Comparison of ENCODE assay signal across 14 cellular contexts in genomic region chr1:183106166-183106565, GRCh38.
"Had no signal": no experiment of that assay in that cellular context is flagged by ENCODE, and none has a peak within 500 bp of the region (broad histone marks: within the 10 kb centered on the region; RNA-seq: fewer than 3 reads in every experiment).

No MANE protein-coding gene starts in this region.

- H3K4me1 Mint-ChIP-seq: activated CD4-positive, alpha-beta T cell treated with anti-CD3 and anti-CD28 coated beads, Interleukin-2, amount 10 ng/mL, durations not matched to agents 7 days and 5 days; activated naive CD4-positive, alpha-beta T cell treated with anti-CD3 and anti-CD28 coated beads, Interleukin-2, amount 10 ng/mL, durations not matched to agents 7 days and 5 days; immature natural killer cell had no signal

- H3K36me3 Mint-ChIP-seq: activated naive CD4-positive, alpha-beta T cell treated with anti-CD3 and anti-CD28 coated beads, Interleukin-2, amount 10 ng/mL, durations not matched to agents 7 days and 5 days; immature natural killer cell had no signal

- H3K4me3 ChIP-seq: lung, testis had no signal

- H3K9me3 Mint-ChIP-seq: activated CD4-positive, alpha-beta T cell treated with anti-CD3 and anti-CD28 coated beads, Interleukin-2, amount 10 ng/mL, durations not matched to agents 7 days and 5 days; activated naive CD4-positive, alpha-beta T cell treated with anti-CD3 and anti-CD28 coated beads, Interleukin-2, amount 10 ng/mL, durations not matched to agents 7 days and 5 days; activated T-helper 2 cell treated with anti-CD3 and anti-CD28 coated beads, Interferon-gamma antibody, Interleukin-2, Interleukin-4, amounts not matched to agents 10 μg/mL and 5 μg/mL and 100 μg/mL, durations not matched to agents 14 hours and 24 hours and 36 hours; immature natural killer cell; naive thymus-derived CD8-positive, alpha-beta T cell had no signal

- H3K27me3 ChIP-seq: testis had no signal

- ATAC-seq: naive thymus-derived CD8-positive, alpha-beta T cell; sciatic nerve; stimulated activated naive CD8-positive, alpha-beta T cell treated with anti-CD3 and anti-CD28 coated beads, Interleukin-15, Interleukin-2, amounts not matched to agents 100 U/mL and 50 U/mL, for 24 hours had no signal

- DNase-seq: activated CD4-positive, alpha-beta T cell treated with anti-CD3 and anti-CD28 coated beads, Interleukin-2, amount 10 ng/mL, durations not matched to agents 7 days and 5 days; activated CD4-positive, CD25-positive, alpha-beta regulatory T cell; activated naive CD4-positive, alpha-beta T cell treated with anti-CD3 and anti-CD28 coated beads, Interleukin-2, amount 10 ng/mL, durations not matched to agents 7 days and 5 days; activated T-cell treated with anti-CD3 and anti-CD28 coated beads for 4 hours; amniotic stem cell; immature natural killer cell; naive thymus-derived CD8-positive, alpha-beta T cell; stimulated activated CD4-positive, alpha-beta T cell treated with anti-CD3 and anti-CD28 coated beads, Interleukin-4, amount 100 ng/mL, for 1 hour; stimulated activated CD8-positive, alpha-beta memory T cell treated with anti-CD3 and anti-CD28 coated beads, Interleukin-4, amount 100 ng/mL, for 48 hours; stimulated activated naive CD8-positive, alpha-beta T cell treated with anti-CD3 and anti-CD28 coated beads, Interleukin-15, Interleukin-2, amounts not matched to agents 100 U/mL and 50 U/mL, for 24 hours; testis had no signal

- H3K4me3 Mint-ChIP-seq: activated CD4-positive, alpha-beta T cell treated with anti-CD3 and anti-CD28 coated beads, Interleukin-2, amount 10 ng/mL, durations not matched to agents 7 days and 5 days; activated naive CD4-positive, alpha-beta T cell treated with anti-CD3 and anti-CD28 coated beads, Interleukin-2, amount 10 ng/mL, durations not matched to agents 7 days and 5 days; immature natural killer cell; naive thymus-derived CD8-positive, alpha-beta T cell had no signal

- H3K27ac Mint-ChIP-seq: activated CD4-positive, alpha-beta T cell treated with anti-CD3 and anti-CD28 coated beads, Interleukin-2, amount 10 ng/mL, durations not matched to agents 7 days and 5 days; activated naive CD4-positive, alpha-beta T cell treated with anti-CD3 and anti-CD28 coated beads, Interleukin-2, amount 10 ng/mL, durations not matched to agents 7 days and 5 days; activated T-helper 2 cell treated with anti-CD3 and anti-CD28 coated beads, Interferon-gamma antibody, Interleukin-2, Interleukin-4, amounts not matched to agents 10 μg/mL and 5 μg/mL and 100 μg/mL, durations not matched to agents 14 hours and 24 hours and 36 hours; immature natural killer cell; naive thymus-derived CD8-positive, alpha-beta T cell had no signal

- H3K9me3 ChIP-seq: testis had no signal

- H3K27ac ChIP-seq: testis had no signal
